In the genomic region with DNA sequence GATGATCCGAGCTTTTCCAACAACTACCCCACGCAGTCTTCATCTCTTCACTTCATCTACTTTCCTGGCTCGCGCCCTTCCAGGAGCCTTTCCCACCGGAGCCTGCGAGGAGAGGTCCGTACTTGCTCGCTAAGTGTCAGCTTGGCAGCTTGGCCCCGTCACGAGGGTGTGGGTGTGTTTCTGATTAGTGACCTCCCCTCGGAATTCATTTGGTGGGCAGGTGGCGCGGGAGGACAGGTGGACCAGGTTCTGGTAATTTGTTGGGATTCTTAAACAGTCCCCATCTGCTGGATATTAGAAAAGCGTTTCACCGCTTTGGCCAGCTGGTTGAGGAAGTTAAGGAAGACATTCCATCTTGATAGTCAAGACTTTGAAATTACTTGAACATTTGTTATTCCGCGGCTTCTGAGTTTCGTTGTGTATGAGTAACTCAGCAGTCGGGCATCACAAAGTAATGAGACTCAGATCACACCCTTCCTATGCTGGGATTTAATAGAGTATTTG, we compare ENCODE assay signal across 7 cellular contexts. TPM values are rescaled to one million over a fixed set of nuclear protein-coding genes. Genes with fewer than 3 reads are reported as not detected.
DNase-seq lines count a peak whose midpoint lies in the region; ATAC-seq, FAIRE-seq and TF ChIP-seq lines count a peak whose summit lies in the region.

No MANE protein-coding gene starts in this region.

- ATAC-seq in HG02678 (IDR thresholded peaks at IDR 0.05; ENCODE audit: unreplicated experiment) (peak; percentile 37), natural killer cell (peak; percentile 20 to 31 (median 26))

- intact Hi-C loops in esophagus muscularis mucosa (cut with DNase I): no loop called here
- intact Hi-C loops in natural killer cell (cut with micrococcal nuclease): no loop called here
- intact Hi-C loops in stomach (cut with DNase I; ENCODE audit: low total_unique reads): no loop called here

- no peaks in the 10 kb centered on the region for H3K9me3 Mint-ChIP-seq in natural killer cell

- WGBS in esophagus muscularis mucosa: 0% methylated on average over 13 of the region's 19 CpGs
- 0 to 1% (median 1%) methylated on average over 19 of the region's 19 CpGs for WGBS in stomach, 5 donors

- peak; percentile 2 for DNase-seq in GM18507 (ENCODE audit: extremely low spot score, insufficient read length, low read depth)
- peak; percentile 7 for DNase-seq in NCI-H2196 (lab: John Stamatoyannopoulos, UW; ENCODE audit: unreplicated experiment)
- peak; percentile 23 for DNase-seq in activated T-cell treated with anti-CD3 and anti-CD28 coated beads for 1 hour (ENCODE audit: low read depth)
- no peak for DNase-seq in esophagus muscularis mucosa (ENCODE audit: extremely low spot score)
- DNase-seq in natural killer cell: peak; percentile 49
- DNase-seq in stomach: peak; percentile 74

- peak overlapping the region; percentile 98 for H3K27ac Mint-ChIP-seq in natural killer cell

- H3K27me3 Mint-ChIP-seq in natural killer cell (ENCODE audit: low read depth in 2 of 2): peaks cover 8 to 9% of the 10 kb centered on the region in 2 donors

- H3K36me3 ChIP-seq in esophagus muscularis mucosa (peaks cover 0 to 19% (median 12%) of the 10 kb centered on the region in 4 donors), stomach (peaks cover 4 to 27% (median 16%) of the 10 kb centered on the region in 4 donors)

- TF ChIP-seq CTCF in esophagus muscularis mucosa (IDR thresholded peaks at IDR 0.05): no peak
- TF ChIP-seq CTCF in natural killer cell (IDR thresholded peaks at IDR 0.05): no peak
- no peak for TF ChIP-seq CTCF in stomach (IDR thresholded peaks at IDR 0.05)

- peak; percentile 76 for FAIRE-seq in GM18507 (lab: Jason Lieb, UNC)

- H3K9me3 ChIP-seq in esophagus muscularis mucosa (no peaks in the 10 kb centered on the region), stomach (no peaks in the 10 kb centered on the region)

- TF ChIP-seq EP300 in esophagus muscularis mucosa (IDR thresholded peaks at IDR 0.05): no peak
- no peak for TF ChIP-seq EP300 in stomach (IDR thresholded peaks at IDR 0.05)

- H3K27ac ChIP-seq in esophagus muscularis mucosa (replicated peaks in 1 of 4) (peak overlapping the region; percentile 85 to 89 (median 88)), stomach (peak overlapping the region; percentile 92 to 96 (median 92))

- H3K4me1 ChIP-seq in esophagus muscularis mucosa (peaks cover 10 to 33% (median 28%) of the 10 kb centered on the region in 4 donors), stomach (peaks cover 20 to 44% (median 31%) of the 10 kb centered on the region in 4 donors)

- peak overlapping the region; percentile 71 to 86 (median 77) for H3K4me3 ChIP-seq in esophagus muscularis mucosa
- H3K4me3 ChIP-seq in stomach: peak overlapping the region; percentile 78 to 91 (median 87)

- no peaks in the 10 kb centered on the region for H3K36me3 Mint-ChIP-seq in natural killer cell

- peak overlapping the region; percentile 98 for H3K4me3 Mint-ChIP-seq in natural killer cell

- peaks cover 38 to 42% of the 10 kb centered on the region in 2 donors for H3K4me1 Mint-ChIP-seq in natural killer cell

- H3K27me3 ChIP-seq in esophagus muscularis mucosa (no peaks in the 10 kb centered on the region), stomach (no peaks in the 10 kb centered on the region)

- TF ChIP-seq POLR2A in esophagus muscularis mucosa (IDR thresholded peaks at IDR 0.05; ENCODE audit: low read depth) (no peak), stomach (IDR thresholded peaks at IDR 0.05) (no peak)

RNA-seq across cellular contexts. Expression of a gene that starts 0.5 kb away (rescaled TPM):
- total RNA-seq in esophagus muscularis mucosa (10 to 100 TPM; 36.2 to 51.0 (median 44.4) TPM), natural killer cell (10 to 100 TPM; 76.3 to 84.3 (median 84.1) TPM), stomach (100 to 1,000 TPM in 1 of 5 donors, 10 to 100 TPM in 4; 12.7 to 147 (median 34.4) TPM)
- 10 to 100 TPM; 28.4 to 64.3 (median 43.3) TPM for polyA plus RNA-seq in stomach
